18 cellular contexts compared by ENCODE assay signal in the genomic region with DNA sequence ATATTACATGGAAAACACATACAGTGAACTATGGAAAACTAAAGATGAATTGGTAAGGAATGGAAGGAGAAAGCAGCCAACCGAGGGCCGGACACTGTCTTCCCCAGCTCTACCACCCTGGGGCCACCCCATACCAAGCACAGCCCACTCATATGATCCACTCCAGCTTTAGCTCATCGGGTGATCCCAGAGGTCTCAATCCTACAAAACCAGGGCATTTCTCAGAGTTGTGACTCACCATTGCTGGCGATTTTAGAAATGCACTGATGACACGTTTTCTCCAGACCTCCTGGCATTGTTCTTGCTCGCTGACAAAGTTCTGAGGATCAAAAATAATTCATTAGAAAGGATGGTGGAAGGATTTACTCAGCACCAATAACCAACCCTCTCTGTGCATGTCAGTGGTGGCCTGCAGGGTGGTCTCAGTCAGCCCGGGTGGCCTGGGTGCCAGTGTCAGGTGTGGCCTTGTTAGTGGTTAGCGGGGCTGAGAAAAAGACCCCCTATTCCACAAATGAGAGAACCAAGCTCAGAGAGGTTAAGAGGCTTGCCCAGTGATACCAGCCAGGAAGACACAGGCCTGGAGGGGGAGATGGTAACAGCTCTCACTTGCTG. TPM values are rescaled to one million over a fixed set of nuclear protein-coding genes. Genes with fewer than 3 reads are reported as not detected.
DNase-seq lines count a peak whose midpoint lies in the region; ATAC-seq, FAIRE-seq and TF ChIP-seq lines count a peak whose summit lies in the region.
"Had no signal": no experiment of that assay in that cellular context is flagged by ENCODE, and none has a peak within 500 bp of the region (broad histone marks: within the 10 kb centered on the region; RNA-seq: fewer than 3 reads in every experiment).

No MANE protein-coding gene starts in this region.

- no peaks in the 10 kb centered on the region for H3K36me3 Mint-ChIP-seq in T-helper 17 cell (ENCODE audit: low read depth)

- H3K4me3 ChIP-seq in endothelial cell of umbilical vein (replicated peaks in 1 of 3; ENCODE audit: insufficient read depth in 1 of 3, low read depth in 1 of 3, low read length in 3 of 3) (no peak overlapping the region), osteoblast (ENCODE audit: insufficient read depth, low read length) (no peak overlapping the region)
- H3K4me3 ChIP-seq: adrenal gland; BLaER1 treated with 17β-estradiol and CSF1 and Interleukin-3, amounts not matched to agents 10 nM and 100 nM; K562; prostate gland; SK-N-MC; upper lobe of right lung had no signal

- peaks cover 13% of the 10 kb centered on the region for H3K4me1 Mint-ChIP-seq in T-helper 17 cell

- POLR2A ChIA-PET in endothelial cell of umbilical vein (lab: Charles Lee): no interaction called here

- no TSS peak for BruUV-seq in endothelial cell of umbilical vein (replicated peaks; lab: Mats Ljungman, UMichigan)

- intact Hi-C loops in endothelial cell of umbilical vein (cut with micrococcal nuclease): no loop called here

- H3K27me3 ChIP-seq in endothelial cell of umbilical vein (ENCODE audit: control insufficient read depth in 2 of 2, insufficient read depth in 2 of 2, low read length in 2 of 2): peaks cover 4 to 6% of the 10 kb centered on the region in 2 experiments
- peaks cover 32% of the 10 kb centered on the region for H3K27me3 ChIP-seq in osteoblast (ENCODE audit: insufficient read depth, low read length)
- H3K27me3 ChIP-seq: adrenal gland; BLaER1 treated with 17β-estradiol and CSF1 and Interleukin-3, amounts not matched to agents 10 nM and 100 nM; upper lobe of right lung had no signal

- H3K79me2 ChIP-seq in endothelial cell of umbilical vein (ENCODE audit: control insufficient read depth, insufficient read depth, low read length) (no peaks in the 10 kb centered on the region), osteoblast (ENCODE audit: insufficient read depth, low read length) (no peaks in the 10 kb centered on the region)

- H3K4me3 Mint-ChIP-seq in T-helper 17 cell: no peak overlapping the region

- ATAC-seq in GM18909 (IDR thresholded peaks at IDR 0.05; ENCODE audit: poor library complexity, unreplicated experiment) (no peak), T-helper 17 cell (no peak)
- ATAC-seq: K562 had no signal

- no peak overlapping the region for H3K9ac ChIP-seq in endothelial cell of umbilical vein (replicated peaks; ENCODE audit: extremely low read depth, insufficient read depth, low read length)
- H3K9ac ChIP-seq: BLaER1 treated with 17β-estradiol and CSF1 and Interleukin-3, amounts not matched to agents 10 nM and 100 nM had no signal

- H3K27me3 Mint-ChIP-seq in T-helper 17 cell: peaks cover 21% of the 10 kb centered on the region

- peak; percentile 28 for DNase-seq in ELR (ENCODE audit: low read depth)
- peak; percentile 36 for DNase-seq in RPMI7951 (ENCODE audit: low read depth)
- DNase-seq in endothelial cell of umbilical vein (ENCODE audit: low read depth, low spot score): no peak
- peak; percentile 89 for DNase-seq in osteoblast (ENCODE audit: insufficient read length, low spot score, missing footprints)
- DNase-seq in COLO668 (lab: John Stamatoyannopoulos, UW; ENCODE audit: unreplicated experiment): no peak
- DNase-seq in T-helper 17 cell: no peak
- no peak for DNase-seq in islet precursor cell
- DNase-seq: kidney; NCI-H1417 treated with DMSO at 0.1 percent for 48 hours; stimulated activated CD4-positive, alpha-beta T cell treated with anti-CD3 and anti-CD28 coated beads, Interleukin-1b, Interleukin-23, amount 100 ng/mL, for 48 hours; upper lobe of right lung had no signal

- CTCF ChIA-PET in endothelial cell of umbilical vein (lab: Charles Lee): interaction anchor here (1.3 kb wide), 1 partner anchor 22 kb away, joined by 3 read pairs; no protein-coding TSS in a partner anchor

- H3K4me2 ChIP-seq in endothelial cell of umbilical vein (ENCODE audit: insufficient read depth, low read length) (no peak overlapping the region), osteoblast (ENCODE audit: insufficient read depth, low read length) (peak overlapping the region; percentile 3)
- H3K4me2 ChIP-seq: BLaER1 treated with 17β-estradiol and CSF1 and Interleukin-3, amounts not matched to agents 10 nM and 100 nM had no signal

- H3K27ac Mint-ChIP-seq in T-helper 17 cell: no peak overlapping the region

- H3K9me1 ChIP-seq in endothelial cell of umbilical vein (replicated peaks; ENCODE audit: control insufficient read depth, extremely low read depth, insufficient read depth, low read length): no peaks in the 10 kb centered on the region

- TF ChIP-seq CTCF in endothelial cell of umbilical vein (IDR thresholded peaks at IDR 0.05; ENCODE audit: extremely low read depth in 1 of 2, insufficient read depth in 1 of 2, low read depth in 1 of 2, low read length in 2 of 2) (no peak), osteoblast (IDR thresholded peaks at IDR 0.05; ENCODE audit: extremely low read depth, low read depth, low read length) (no peak)

- dilution Hi-C loops in endothelial cell of umbilical vein (cut with MboI; ENCODE audit: extremely low pct_ligation_motif_present, low sequenced_read_pairs): no loop called here

- FAIRE-seq in endothelial cell of umbilical vein (lab: Jason Lieb, UNC): no peak
- FAIRE-seq: GM19239, K562, kidney had no signal

- H3K9me3 ChIP-seq in endothelial cell of umbilical vein (replicated peaks; ENCODE audit: control insufficient read depth, insufficient read depth, low read length) (no peaks in the 10 kb centered on the region), osteoblast (ENCODE audit: low read depth, low read length) (no peaks in the 10 kb centered on the region), T-helper 17 cell (ENCODE audit: control insufficient read depth, low read length, poor library complexity, severe bottlenecking) (no peaks in the 10 kb centered on the region)
- H3K9me3 ChIP-seq: adrenal gland; BLaER1 treated with 17β-estradiol and CSF1 and Interleukin-3, amounts not matched to agents 10 nM and 100 nM; prostate gland; upper lobe of right lung had no signal

- no peaks in the 10 kb centered on the region for H3K36me3 ChIP-seq in endothelial cell of umbilical vein (ENCODE audit: control insufficient read depth in 2 of 2, extremely low read depth in 1 of 2, insufficient read depth in 2 of 2, low read length in 2 of 2)
- H3K36me3 ChIP-seq in osteoblast (ENCODE audit: insufficient read depth, low read length): no peaks in the 10 kb centered on the region
- H3K36me3 ChIP-seq: adrenal gland; BLaER1 treated with 17β-estradiol and CSF1 and Interleukin-3, amounts not matched to agents 10 nM and 100 nM; prostate gland; upper lobe of right lung had no signal

- TF ChIP-seq POLR2A in endothelial cell of umbilical vein (IDR thresholded peaks at IDR 0.05; ENCODE audit: low read depth, low read length): no peak

- H3K4me1 ChIP-seq in endothelial cell of umbilical vein (ENCODE audit: control insufficient read depth, extremely low read depth, insufficient read depth, low read length): no peaks in the 10 kb centered on the region
- H3K4me1 ChIP-seq in osteoblast (ENCODE audit: insufficient read depth, low read length): peaks cover 11% of the 10 kb centered on the region
- H3K4me1 ChIP-seq: adrenal gland, prostate gland, upper lobe of right lung had no signal

- H3K27ac ChIP-seq in endothelial cell of umbilical vein (ENCODE audit: insufficient read depth, low read depth, low read length): no peak overlapping the region
- H3K27ac ChIP-seq in osteoblast (ENCODE audit: low read depth, low read length): no peak overlapping the region
- H3K27ac ChIP-seq: adrenal gland; BLaER1 treated with 17β-estradiol and CSF1 and Interleukin-3, amounts not matched to agents 10 nM and 100 nM; prostate gland; SK-N-MC; upper lobe of right lung had no signal

- H4K20me1 ChIP-seq in endothelial cell of umbilical vein (replicated peaks; ENCODE audit: control insufficient read depth, extremely low read depth, insufficient read depth, low read length): no peaks in the 10 kb centered on the region
- no peaks in the 10 kb centered on the region for H4K20me1 ChIP-seq in osteoblast (ENCODE audit: insufficient read depth, low read length)
- H4K20me1 ChIP-seq: BLaER1 treated with 17β-estradiol and CSF1 and Interleukin-3, amounts not matched to agents 10 nM and 100 nM had no signal

- no peak overlapping the region for H2AFZ ChIP-seq in endothelial cell of umbilical vein (ENCODE audit: low read depth, low read length)
- H2AFZ ChIP-seq in osteoblast (ENCODE audit: low read length): no peak overlapping the region

RNA-seq across cellular contexts. Expression of a gene that starts 6.6 kb away (rescaled TPM):
- total RNA-seq in RPMI7951 (2014; rRNA removed; shearing (Covaris generic)): not detected in 2 replicates
- total RNA-seq in endothelial cell of umbilical vein (not detected in 2 replicates), osteoblast (not detected in 2 replicates), T-helper 17 cell (1 to 10 TPM; 1.3 to 1.7 TPM)
- not detected in 2 replicates for polyA plus RNA-seq in endothelial cell of umbilical vein
- not detected in 2 replicates for polyA plus RNA-seq in endothelial cell of umbilical vein (2011; cell fraction: cytosol; rRNA removed)
- 0.03 TPM in 1 of 2 replicates, not detected in the other for polyA plus RNA-seq in endothelial cell of umbilical vein (2011; cell fraction: nucleus; rRNA removed)
- not detected in 2 replicates for polyA plus RNA-seq in endothelial cell of umbilical vein (2012)
- not detected in 2 replicates for polyA minus RNA-seq in endothelial cell of umbilical vein
- polyA minus RNA-seq in endothelial cell of umbilical vein (2011; cell fraction: cytosol; rRNA and poly(A)+ RNA removed): not detected
- polyA minus RNA-seq in endothelial cell of umbilical vein (2011; cell fraction: nucleus; rRNA and poly(A)+ RNA removed): not detected in 2 replicates
- total RNA-seq: adrenal gland, upper lobe of right lung had no signal

RNA-seq across cellular contexts. Expression of a gene that starts 23.4 kb away (rescaled TPM):
- total RNA-seq in RPMI7951 (2014; rRNA removed; shearing (Covaris generic)): not detected in 2 replicates
- total RNA-seq in endothelial cell of umbilical vein (not detected in 2 replicates), osteoblast (not detected in 2 replicates), T-helper 17 cell (not detected)
- polyA plus RNA-seq in endothelial cell of umbilical vein: not detected in 2 replicates
- not detected in 2 replicates for polyA plus RNA-seq in endothelial cell of umbilical vein (2011; cell fraction: cytosol; rRNA removed)
- not detected in 2 replicates for polyA plus RNA-seq in endothelial cell of umbilical vein (2011; cell fraction: nucleus; rRNA removed)
- polyA plus RNA-seq in endothelial cell of umbilical vein (2012): not detected in 2 replicates
- not detected in 2 replicates for polyA minus RNA-seq in endothelial cell of umbilical vein
- polyA minus RNA-seq in endothelial cell of umbilical vein (2011; cell fraction: cytosol; rRNA and poly(A)+ RNA removed): not detected
- polyA minus RNA-seq in endothelial cell of umbilical vein (2011; cell fraction: nucleus; rRNA and poly(A)+ RNA removed): not detected in 2 replicates
- total RNA-seq: adrenal gland, K562, kidney, upper lobe of right lung had no signal
- polyA plus RNA-seq: adrenal gland, K562 had no signal

RNA-seq across cellular contexts. Expression of a gene that starts 34.4 kb away (rescaled TPM):
- 2.8 and 3.6 TPM in 2 replicates for total RNA-seq in RPMI7951 (2014; rRNA removed; shearing (Covaris generic))
- total RNA-seq in endothelial cell of umbilical vein (6.4 and 8.9 TPM in 2 replicates), osteoblast (3.3 and 3.8 TPM in 2 replicates), T-helper 17 cell (10 to 100 TPM; 18.1 to 23.1 TPM)
- 9.1 and 9.4 TPM in 2 replicates for polyA plus RNA-seq in endothelial cell of umbilical vein
- polyA plus RNA-seq in endothelial cell of umbilical vein (2011; cell fraction: cytosol; rRNA removed): 4.9 and 7.3 TPM in 2 replicates
- 13.8 and 16.8 TPM in 2 replicates for polyA plus RNA-seq in endothelial cell of umbilical vein (2011; cell fraction: nucleus; rRNA removed)
- 8.3 and 13.3 TPM in 2 replicates for polyA plus RNA-seq in endothelial cell of umbilical vein (2012)
- polyA minus RNA-seq in endothelial cell of umbilical vein: 8.6 and 9.8 TPM in 2 replicates
- polyA minus RNA-seq in endothelial cell of umbilical vein (2011; cell fraction: cytosol; rRNA and poly(A)+ RNA removed): not detected
- 7.7 and 9.3 TPM in 2 replicates for polyA minus RNA-seq in endothelial cell of umbilical vein (2011; cell fraction: nucleus; rRNA and poly(A)+ RNA removed)

Comparison
In these comparisons a context has a peak if more than half of its experiments do, and no peak if none do; other contexts are left out.
1. DNase-seq: peak in ELR (single experiment), RPMI7951 (single experiment) and osteoblast (single experiment); none in endothelial cell of umbilical vein (single experiment), COLO668 (single experiment), T-helper 17 cell (0 of 3) and islet precursor cell (single experiment).